Comparison of ENCODE assay signal across 1 cellular context in genomic region chr5:181261320-181262085, GRCh38.
TF ChIP-seq lines count a peak whose summit lies in the region.

No MANE protein-coding gene starts in this region.

TF ChIP-seq in K562, 482 proteins besides CTCF, POLR2A, EP300 and RAD21 (continued from another document and continues in another):
- TF ChIP-seq ZFP91 (CRISPR knock-in tag; IDR thresholded peaks at IDR 0.05) (peak; percentile 67; the same call in 1 of the 2 replicates), CREB5 (CRISPR knock-in tag; IDR thresholded peaks at IDR 0.05) (no peak), POLR2AphosphoS2 (IDR thresholded peaks at IDR 0.05; ENCODE audit: low read length) (no peak), RNF219 (CRISPR knock-in tag; IDR thresholded peaks at IDR 0.05) (no peak), HDGF (IDR thresholded peaks at IDR 0.05) (no peak), POLR2B (IDR thresholded peaks at IDR 0.05; ENCODE audit: low read depth, partially characterized antibody) (peak; percentile 72), GATAD2B (IDR thresholded peaks at IDR 0.05; ENCODE audit: borderline replicate concordance) (0 out of 2 replicates have a peak, but pooled peaks have one; percentile 10), AFF4 (CRISPR knock-in tag; IDR thresholded peaks at IDR 0.05) (peak; percentile 21; the same call in 1 of the 2 replicates), CREM (IDR thresholded peaks at IDR 0.05; ENCODE audit: low read depth) (peak; percentile 48; the same call in 1 of the 2 replicates), CREB3L1 (IDR thresholded peaks at IDR 0.05; ENCODE audit: borderline replicate concordance, low read depth) (0 out of 2 replicates have a peak, but pooled peaks have one; percentile 47), CREB3 (tag; conservative IDR thresholded peaks at IDR 0.05; ENCODE audit: low read depth) (no peak), XRCC5 (IDR thresholded peaks at IDR 0.05; ENCODE audit: low read depth, low read length) (no peak), STAG1 (CRISPR knock-in tag; IDR thresholded peaks at IDR 0.05; ENCODE audit: borderline replicate concordance) (peak; percentile 11; the same call in 1 of the 2 replicates), C11orf30 (IDR thresholded peaks at IDR 0.05; ENCODE audit: low read depth) (no peak), NR2C2 (CRISPR knock-in tag; IDR thresholded peaks at IDR 0.05) (0 out of 2 replicates have a peak, but pooled peaks have one; percentile 39), NR2C2 (tag; IDR thresholded peaks at IDR 0.05) (0 out of 2 replicates have a peak, but pooled peaks have one; percentile 11), MAFG (tag; conservative IDR thresholded peaks at IDR 0.05) (no peak), ZBTB12 (CRISPR knock-in tag; IDR thresholded peaks at IDR 0.05) (no peak), MBD1 (CRISPR knock-in tag; IDR thresholded peaks at IDR 0.05) (no peak), MED1 (CRISPR knock-in tag; IDR thresholded peaks at IDR 0.05; ENCODE audit: borderline replicate concordance) (no peak), RB1 (IDR thresholded peaks at IDR 0.05; ENCODE audit: low read depth) (peak; percentile 34; the same call in 1 of the 2 replicates), GMEB1 (CRISPR knock-in tag; IDR thresholded peaks at IDR 0.05) (no peak), GABPA (tag; conservative IDR thresholded peaks at IDR 0.05; ENCODE audit: low read depth) (peak; percentile 72), KLF1 (tag; IDR thresholded peaks at IDR 0.05) (no peak), PREB (CRISPR knock-in tag; IDR thresholded peaks at IDR 0.05) (no peak), ZNF717 (CRISPR knock-in tag; IDR thresholded peaks at IDR 0.05) (no peak), ZNF695 (CRISPR knock-in tag; IDR thresholded peaks at IDR 0.05) (no peak), MAZ (CRISPR knock-in tag; conservative IDR thresholded peaks at IDR 0.05 in 1 of 2, IDR thresholded peaks at IDR 0.05 in 1 of 2) (peak; percentile 80 to 90; a peak in 3 of 4 replicates), PRMT5 (CRISPR knock-in tag; IDR thresholded peaks at IDR 0.05) (0 out of 2 replicates have a peak, but pooled peaks have one; percentile 27), ATF4 (CRISPR knock-in tag; IDR thresholded peaks at IDR 0.05) (0 out of 2 replicates have a peak, but pooled peaks have one; percentile 3), TEAD1 (CRISPR knock-in tag; IDR thresholded peaks at IDR 0.05) (peak in 1 of 2 experiments; percentile 74; a peak in 2 of 4 replicates), FOXM1 (IDR thresholded peaks at IDR 0.05; ENCODE audit: low read depth) (no peak), FOXM1 (CRISPR knock-in tag; IDR thresholded peaks at IDR 0.05; ENCODE audit: low read depth) (no peak), ADNP (tag; IDR thresholded peaks at IDR 0.05) (no peak), RFX7 (CRISPR knock-in tag; IDR thresholded peaks at IDR 0.05) (no peak), ARID2 (IDR thresholded peaks at IDR 0.05) (no peak), COPS2 (conservative IDR thresholded peaks at IDR 0.05) (no peak), CHD4 (IDR thresholded peaks at IDR 0.05; ENCODE audit: insufficient read depth, insufficient replicate concordance, low read depth, low read length, poor library complexity, severe bottlenecking) (no peak), KDM5B (IDR thresholded peaks at IDR 0.05; ENCODE audit: insufficient replicate concordance, low read depth, low read length) (peak; percentile 27), ZNF644 (tag; IDR thresholded peaks at IDR 0.05; ENCODE audit: low read depth) (no peak), NR1H2 (CRISPR knock-in tag; IDR thresholded peaks at IDR 0.05) (0 out of 2 replicates have a peak, but pooled peaks have one; percentile 17), ZNF764 (CRISPR knock-in tag; IDR thresholded peaks at IDR 0.05; ENCODE audit: low read depth) (no peak), FOS (IDR thresholded peaks at IDR 0.05; ENCODE audit: extremely low read depth, insufficient read length) (no peak)
